In the genomic region with DNA sequence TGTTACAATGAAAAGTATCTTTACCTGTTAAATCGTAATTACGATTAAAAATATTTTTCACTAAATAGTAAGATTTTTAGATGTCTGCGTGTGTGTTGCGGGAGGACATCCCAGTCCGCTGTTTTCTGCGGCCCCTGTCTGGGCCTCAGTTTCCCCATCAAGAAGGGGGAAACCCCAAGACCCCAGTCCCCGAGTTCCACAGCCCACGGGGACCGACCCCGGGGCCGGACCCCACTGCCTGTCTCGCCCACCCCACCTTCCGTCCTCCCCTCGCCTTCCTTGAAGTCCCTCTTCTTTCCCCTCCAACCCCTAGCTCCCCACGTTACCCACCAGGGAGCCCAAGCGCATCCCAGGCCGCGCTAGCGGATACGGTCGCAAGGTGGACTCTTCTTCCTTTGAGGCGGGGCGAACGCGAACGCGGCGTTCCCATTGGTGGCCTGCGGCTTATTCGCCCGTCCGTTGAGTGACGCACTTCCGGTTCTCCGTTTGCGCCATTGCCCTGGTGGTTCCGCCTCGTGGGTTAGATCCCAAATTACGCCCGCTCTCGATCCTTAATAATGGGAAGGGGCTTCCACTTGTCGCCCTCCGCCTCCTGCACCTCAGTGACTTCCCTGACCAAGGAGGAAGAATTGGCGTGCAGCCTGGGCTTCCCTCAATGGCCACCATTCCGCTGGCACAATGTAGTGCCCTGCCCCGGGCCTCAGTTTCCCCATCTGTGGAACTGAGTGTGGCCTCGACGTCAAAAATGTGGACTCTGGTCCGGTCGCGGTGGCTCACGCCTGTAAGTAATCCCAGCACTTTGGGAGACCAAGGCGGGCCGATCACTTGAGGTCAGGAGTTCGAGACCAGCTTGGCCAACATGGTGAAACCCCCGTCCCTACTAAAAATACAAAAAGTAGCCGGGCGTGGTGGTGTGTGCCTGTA, we compare ENCODE assay signal across 8 cellular contexts. TPM values are rescaled to one million over a fixed set of nuclear protein-coding genes. Genes with fewer than 3 reads are reported as not detected.
DNase-seq lines count a peak whose midpoint lies in the region; ATAC-seq and TF ChIP-seq lines count a peak whose summit lies in the region.

A gene with protein sequence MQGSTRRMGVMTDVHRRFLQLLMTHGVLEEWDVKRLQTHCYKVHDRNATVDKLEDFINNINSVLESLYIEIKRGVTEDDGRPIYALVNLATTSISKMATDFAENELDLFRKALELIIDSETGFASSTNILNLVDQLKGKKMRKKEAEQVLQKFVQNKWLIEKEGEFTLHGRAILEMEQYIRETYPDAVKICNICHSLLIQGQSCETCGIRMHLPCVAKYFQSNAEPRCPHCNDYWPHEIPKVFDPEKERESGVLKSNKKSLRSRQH (minus strand): TSS at position 397 of the 924 bp plus-strand sequence. CDS start 11,202 bp downstream, outside the sequence.

- H3K36me3 Mint-ChIP-seq in activated naive CD4-positive, alpha-beta T cell treated with anti-CD3 and anti-CD28 coated beads, Interleukin-2, amount 50 U/mL, for 72 hours: peaks cover 40 to 47% of the 10 kb centered on the region in 2 donors

- no peaks in the 10 kb centered on the region for H3K36me3 ChIP-seq in GM06990 (ENCODE audit: control insufficient read depth, insufficient read depth, low read length)
- no peaks in the 10 kb centered on the region for H3K36me3 ChIP-seq in testis (ENCODE audit: low read depth, missing control alignments)

- WGBS in testis, 2 donors: 8 to 9% methylated on average over 33 to 57 of the region's 58 CpGs

- TF ChIP-seq POLR2A in NB4 (IDR thresholded peaks at IDR 0.05; ENCODE audit: extremely low read depth, insufficient read length) (peak; percentile 89), testis (IDR thresholded peaks at IDR 0.05) (peak; percentile 76)

- H3K4me3 ChIP-seq in GM06990 (replicated peaks; ENCODE audit: low read depth, low read length) (peak within 1 kb of the TSS; percentile 96), HFF-Myc (replicated peaks; ENCODE audit: low read depth, low read length) (peak within 1 kb of the TSS; percentile 73), NB4 (ENCODE audit: low read depth, low read length) (peak within 1 kb of the TSS; percentile 68), testis (peak within 1 kb of the TSS; percentile 78 to 84)

- ATAC-seq in SK-N-SH treated with all-trans-retinoic acid at 6 μM for 48 hours: peak; percentile 99
- peak; percentile 91 to 97 for ATAC-seq in activated naive CD4-positive, alpha-beta T cell treated with anti-CD3 and anti-CD28 coated beads, Interleukin-2, amount 50 U/mL, for 72 hours
- peak; percentile 85 for ATAC-seq in omental fat pad (ENCODE audit: low FRiP score)

- DNase-seq in GM06990 (ENCODE audit: extremely low read depth, insufficient read length) (peak; percentile 96), HFF-Myc (ENCODE audit: extremely low read depth, low read depth) (peak; percentile 89), NB4 (ENCODE audit: low read depth) (peak; percentile 96), glomerular visceral epithelial cell (ENCODE audit: extremely low spot score) (peak; percentile 93), omental fat pad (ENCODE audit: low spot score) (peak; percentile 98), testis (peak; percentile 99)
- DNase-seq in activated naive CD4-positive, alpha-beta T cell treated with anti-CD3 and anti-CD28 coated beads, Interleukin-2, amount 50 U/mL, for 72 hours (ENCODE audit: low spot score in 2 of 2): peak; percentile 97 to 98

- peak; percentile 13 for TF ChIP-seq CTCF in GM06990 (IDR thresholded peaks at IDR 0.05; ENCODE audit: insufficient read depth, low read length, poor library complexity, severe bottlenecking)
- TF ChIP-seq CTCF in HFF-Myc (IDR thresholded peaks at IDR 0.05; ENCODE audit: low read depth, low read length, missing control alignments): no peak
- no peak for TF ChIP-seq CTCF in NB4 (IDR thresholded peaks at IDR 0.05; ENCODE audit: low read depth, low read length)
- no peak for TF ChIP-seq CTCF in omental fat pad (IDR thresholded peaks at IDR 0.05)
- peak in 1 of 3 experiments; percentile 26 for TF ChIP-seq CTCF in testis (IDR thresholded peaks at IDR 0.05)

- intact Hi-C loops in testis (cut with DNase I; ENCODE audit: low total_unique reads): no loop called here

- H3K27me3 ChIP-seq in GM06990 (replicated peaks; ENCODE audit: control insufficient read depth, insufficient read depth, low read length): no peaks in the 10 kb centered on the region
- H3K27me3 ChIP-seq in testis: no peaks in the 10 kb centered on the region

- no peaks in the 10 kb centered on the region for H3K4me1 ChIP-seq in testis

- H3K9me3 Mint-ChIP-seq in activated naive CD4-positive, alpha-beta T cell treated with anti-CD3 and anti-CD28 coated beads, Interleukin-2, amount 50 U/mL, for 72 hours: peaks cover 5 to 8% of the 10 kb centered on the region in 2 donors

- peak within 1 kb of the TSS; percentile 99 for H3K27ac Mint-ChIP-seq in activated naive CD4-positive, alpha-beta T cell treated with anti-CD3 and anti-CD28 coated beads, Interleukin-2, amount 50 U/mL, for 72 hours

- H3K9me3 ChIP-seq in testis: no peaks in the 10 kb centered on the region

- peak within 1 kb of the TSS; percentile 73 to 91 for H3K27ac ChIP-seq in testis

TF ChIP-seq in SK-N-SH treated with all-trans-retinoic acid at 6 μM for 48 hours, 23 proteins besides CTCF, POLR2A, EP300 and RAD21:
- TF ChIP-seq, protein P1, sequence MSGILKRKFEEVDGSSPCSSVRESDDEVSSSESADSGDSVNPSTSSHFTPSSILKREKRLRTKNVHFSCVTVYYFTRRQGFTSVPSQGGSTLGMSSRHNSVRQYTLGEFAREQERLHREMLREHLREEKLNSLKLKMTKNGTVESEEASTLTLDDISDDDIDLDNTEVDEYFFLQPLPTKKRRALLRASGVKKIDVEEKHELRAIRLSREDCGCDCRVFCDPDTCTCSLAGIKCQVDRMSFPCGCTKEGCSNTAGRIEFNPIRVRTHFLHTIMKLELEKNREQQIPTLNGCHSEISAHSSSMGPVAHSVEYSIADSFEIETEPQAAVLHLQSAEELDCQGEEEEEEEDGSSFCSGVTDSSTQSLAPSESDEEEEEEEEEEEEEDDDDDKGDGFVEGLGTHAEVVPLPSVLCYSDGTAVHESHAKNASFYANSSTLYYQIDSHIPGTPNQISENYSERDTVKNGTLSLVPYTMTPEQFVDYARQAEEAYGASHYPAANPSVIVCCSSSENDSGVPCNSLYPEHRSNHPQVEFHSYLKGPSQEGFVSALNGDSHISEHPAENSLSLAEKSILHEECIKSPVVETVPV (CRISPR knock-in tag; IDR thresholded peaks at IDR 0.05): 0 out of 2 replicates have a peak, but pooled peaks have one; percentile 47
- TF ChIP-seq RARB (CRISPR knock-in tag; IDR thresholded peaks at IDR 0.05) (no peak), OSR1 (CRISPR knock-in tag; IDR thresholded peaks at IDR 0.05) (no peak), CSDC2 (CRISPR knock-in tag; IDR thresholded peaks at IDR 0.05) (0 out of 2 replicates have a peak, but pooled peaks have one; percentile 17), ZFP30 (CRISPR knock-in tag; IDR thresholded peaks at IDR 0.05) (no peak), BACH2 (CRISPR knock-in tag; IDR thresholded peaks at IDR 0.05; ENCODE audit: borderline replicate concordance) (no peak), TCF4 (CRISPR knock-in tag; IDR thresholded peaks at IDR 0.05; ENCODE audit: borderline replicate concordance) (no peak), ZC3H10 (CRISPR knock-in tag; IDR thresholded peaks at IDR 0.05) (no peak), GLIS3 (CRISPR knock-in tag; IDR thresholded peaks at IDR 0.05) (peak; percentile 78; the same call in 1 of the 2 replicates), PPARA (CRISPR knock-in tag; IDR thresholded peaks at IDR 0.05; ENCODE audit: borderline replicate concordance) (no peak), ZNF70 (CRISPR knock-in tag; IDR thresholded peaks at IDR 0.05) (0 out of 2 replicates have a peak, but pooled peaks have one; percentile 6), ISL1 (CRISPR knock-in tag; IDR thresholded peaks at IDR 0.05) (no peak)
- TF ChIP-seq, protein P2, sequence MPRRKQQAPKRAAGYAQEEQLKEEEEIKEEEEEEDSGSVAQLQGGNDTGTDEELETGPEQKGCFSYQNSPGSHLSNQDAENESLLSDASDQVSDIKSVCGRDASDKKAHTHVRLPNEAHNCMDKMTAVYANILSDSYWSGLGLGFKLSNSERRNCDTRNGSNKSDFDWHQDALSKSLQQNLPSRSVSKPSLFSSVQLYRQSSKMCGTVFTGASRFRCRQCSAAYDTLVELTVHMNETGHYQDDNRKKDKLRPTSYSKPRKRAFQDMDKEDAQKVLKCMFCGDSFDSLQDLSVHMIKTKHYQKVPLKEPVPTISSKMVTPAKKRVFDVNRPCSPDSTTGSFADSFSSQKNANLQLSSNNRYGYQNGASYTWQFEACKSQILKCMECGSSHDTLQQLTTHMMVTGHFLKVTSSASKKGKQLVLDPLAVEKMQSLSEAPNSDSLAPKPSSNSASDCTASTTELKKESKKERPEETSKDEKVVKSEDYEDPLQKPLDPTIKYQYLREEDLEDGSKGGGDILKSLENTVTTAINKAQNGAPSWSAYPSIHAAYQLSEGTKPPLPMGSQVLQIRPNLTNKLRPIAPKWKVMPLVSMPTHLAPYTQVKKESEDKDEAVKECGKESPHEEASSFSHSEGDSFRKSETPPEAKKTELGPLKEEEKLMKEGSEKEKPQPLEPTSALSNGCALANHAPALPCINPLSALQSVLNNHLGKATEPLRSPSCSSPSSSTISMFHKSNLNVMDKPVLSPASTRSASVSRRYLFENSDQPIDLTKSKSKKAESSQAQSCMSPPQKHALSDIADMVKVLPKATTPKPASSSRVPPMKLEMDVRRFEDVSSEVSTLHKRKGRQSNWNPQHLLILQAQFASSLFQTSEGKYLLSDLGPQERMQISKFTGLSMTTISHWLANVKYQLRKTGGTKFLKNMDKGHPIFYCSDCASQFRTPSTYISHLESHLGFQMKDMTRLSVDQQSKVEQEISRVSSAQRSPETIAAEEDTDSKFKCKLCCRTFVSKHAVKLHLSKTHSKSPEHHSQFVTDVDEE (CRISPR knock-in tag; IDR thresholded peaks at IDR 0.05): peak; percentile 32; the same call in 1 of the 2 replicates
- TF ChIP-seq, protein P3, sequence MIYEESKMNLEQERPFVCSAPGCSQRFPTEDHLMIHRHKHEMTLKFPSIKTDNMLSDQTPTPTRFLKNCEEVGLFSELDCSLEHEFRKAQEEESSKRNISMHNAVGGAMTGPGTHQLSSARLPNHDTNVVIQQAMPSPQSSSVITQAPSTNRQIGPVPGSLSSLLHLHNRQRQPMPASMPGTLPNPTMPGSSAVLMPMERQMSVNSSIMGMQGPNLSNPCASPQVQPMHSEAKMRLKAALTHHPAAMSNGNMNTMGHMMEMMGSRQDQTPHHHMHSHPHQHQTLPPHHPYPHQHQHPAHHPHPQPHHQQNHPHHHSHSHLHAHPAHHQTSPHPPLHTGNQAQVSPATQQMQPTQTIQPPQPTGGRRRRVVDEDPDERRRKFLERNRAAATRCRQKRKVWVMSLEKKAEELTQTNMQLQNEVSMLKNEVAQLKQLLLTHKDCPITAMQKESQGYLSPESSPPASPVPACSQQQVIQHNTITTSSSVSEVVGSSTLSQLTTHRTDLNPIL (CRISPR knock-in tag; IDR thresholded peaks at IDR 0.05; ENCODE audit: low read depth): no peak; the same call in 1 of the 2 replicates
TF ChIP-seq in SK-N-SH treated with all-trans-retinoic acid at 6 μM for 48 hours: peak in this region for 5.

RNA-seq across cellular contexts. Expression of the gene that starts here (rescaled TPM):
- total RNA-seq in activated naive CD4-positive, alpha-beta T cell treated with anti-CD3 and anti-CD28 coated beads, Interleukin-2, amount 50 U/mL, for 72 hours: 100 to 1,000 TPM; 106 to 132 TPM
- 10 to 100 TPM; 30.3 to 53.0 (median 43.9) TPM for total RNA-seq in omental fat pad
- total RNA-seq in testis: 10 to 100 TPM; 58.1 to 71.1 TPM
- 135 TPM for polyA plus RNA-seq in testis (ENCODE audit: insufficient read depth, low read depth, low replicate concordance)

Comparison
In these comparisons a context has a peak if more than half of its experiments do, and no peak if none do; other contexts are left out.
1. Peak in every context shown above with its lines: DNase-seq, ATAC-seq, H3K4me3 ChIP-seq and H3K27ac ChIP-seq.